ENCODE assay signal across 8 cellular contexts in the genomic region with DNA sequence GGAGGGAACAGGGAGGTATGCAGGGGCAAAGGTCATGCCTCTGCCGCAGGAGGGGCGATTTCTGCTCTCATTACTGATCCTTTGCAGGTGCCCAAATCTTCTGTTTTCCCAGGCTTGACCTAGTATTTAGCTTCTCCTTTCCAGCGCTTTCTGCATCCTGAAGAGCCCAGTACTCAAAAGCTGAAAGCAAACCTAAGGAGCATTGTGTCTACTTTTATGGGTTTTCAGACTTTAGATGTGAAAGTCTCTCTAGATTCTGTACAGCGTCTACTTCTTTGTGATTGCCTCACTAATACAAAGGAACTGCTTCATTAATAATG. TPM values are rescaled to one million over a fixed set of nuclear protein-coding genes. Genes with fewer than 3 reads are reported as not detected.
DNase-seq lines count a peak whose midpoint lies in the region; ATAC-seq, FAIRE-seq and TF ChIP-seq lines count a peak whose summit lies in the region.

No MANE protein-coding gene starts in this region.

- FAIRE-seq in H1 (lab: Jason Lieb, UNC), result no peak

- H4K5ac ChIP-seq in H1 (ENCODE audit: insufficient read length, low read depth, low read length), result no peak overlapping the region

- TF ChIP-seq EP300 in H1 (IDR thresholded peaks at IDR 0.05; ENCODE audit: borderline replicate concordance in 1 of 2, low read depth in 2 of 2, low read length in 2 of 2), result no peak

- no peak overlapping the region for H3K56ac ChIP-seq in H1 (replicated peaks; ENCODE audit: insufficient read length, low read depth, low read length)

- no peaks in the 10 kb centered on the region for H3K9me3 Mint-ChIP-seq in CD4-positive, alpha-beta T cell
- H3K9me3 Mint-ChIP-seq in neural crest cell, result no peaks in the 10 kb centered on the region

- H3K36me3 Mint-ChIP-seq in CD4-positive, alpha-beta T cell (ENCODE audit: low read depth), result peaks cover 25% of the 10 kb centered on the region
- H3K36me3 Mint-ChIP-seq in neural crest cell (ENCODE audit: low read depth), result no peaks in the 10 kb centered on the region

- H2BK5ac ChIP-seq in H1 (ENCODE audit: low read depth, low read length), result peak overlapping the region; percentile 74; the same call in 1 of the 2 replicates

- no peak overlapping the region for H3K18ac ChIP-seq in H1 (ENCODE audit: extremely low read depth, low read length)

- H3K4me1 ChIP-seq in H1 (replicated peaks in 1 of 4; ENCODE audit: control insufficient read depth in 3 of 4, insufficient read depth in 4 of 4, low read length in 3 of 4), result peaks cover 4 to 10% (median 4%) of the 10 kb centered on the region in 4 experiments; a peak in 6 of 7 replicates

- H3K14ac ChIP-seq in H1 (ENCODE audit: insufficient read length), result no peak overlapping the region

- H3K4me2 ChIP-seq in H1 (ENCODE audit: insufficient read depth in 1 of 2, low read depth in 2 of 2, low read length in 2 of 2), result peak overlapping the region; percentile 75 to 81

- peaks cover 5 to 7% of the 10 kb centered on the region in 2 experiments for H4K20me1 ChIP-seq in H1 (replicated peaks in 1 of 2; ENCODE audit: control insufficient read depth in 1 of 2, insufficient read depth in 2 of 2, low read length in 2 of 2)

- H2BK15ac ChIP-seq in H1 (ENCODE audit: low read length), result no peak overlapping the region

- H2BK12ac ChIP-seq in H1 (ENCODE audit: low read depth, low read length), result no peak overlapping the region

- no peak for TF ChIP-seq POLR2A in NB4 (IDR thresholded peaks at IDR 0.05; ENCODE audit: extremely low read depth, insufficient read length)
- no peak for TF ChIP-seq POLR2A in H1 (IDR thresholded peaks at IDR 0.05; ENCODE audit: control extremely low read depth in 1 of 2, low read depth in 2 of 2, low read length in 2 of 2)

- TF ChIP-seq RAD21 in H1 (IDR thresholded peaks at IDR 0.05 in 1 of 2, conservative IDR thresholded peaks at IDR 0.05 in 1 of 2; ENCODE audit: low read depth in 2 of 2, low read length in 2 of 2), result no peak

- H4K91ac ChIP-seq in H1 (replicated peaks; ENCODE audit: insufficient read length, low read length), result no peak overlapping the region

- peaks cover 56% of the 10 kb centered on the region for H3K4me1 Mint-ChIP-seq in CD4-positive, alpha-beta T cell (ENCODE audit: low read depth)
- peaks cover 55% of the 10 kb centered on the region for H3K4me1 Mint-ChIP-seq in neural crest cell

- no peak overlapping the region for H4K8ac ChIP-seq in H1 (ENCODE audit: extremely low read depth, insufficient read depth, low read length)

- no peak overlapping the region for H3K23ac ChIP-seq in H1 (ENCODE audit: insufficient read length)

- CTCF ChIA-PET in CD4-positive, alpha-beta T cell (lab: Charles Lee), result interaction anchor here (0.9 to 9.2 kb wide), 2 partner anchors 14 to 76 kb away, joined by 3 to 79 read pairs; no protein-coding TSS in a partner anchor
- CTCF ChIA-PET in H1 (lab: Charles Lee; ENCODE audit: partially characterized antibody), result interaction anchor here (0.6 to 3.3 kb wide), 8 partner anchors 12 to 1222 kb away, joined by 3 to 19 read pairs (median 5); no protein-coding TSS in a partner anchor

- 13% methylated on average over 4 of the region's 4 CpGs; no CpG with 5 or more reads in 1 of the 2 experiments for WGBS in H1 (ENCODE audit: extremely low coverage in 1 of 2, insufficient coverage in 1 of 2, insufficient read length in 1 of 2, insufficient replicate concordance in 2 of 2, low coverage in 1 of 2, low lambda C conversion rate in 2 of 2, missing lambda C conversion rate in 1 of 2), 2 experiments

- ATAC-seq in CD4-positive, alpha-beta T cell (ENCODE audit: poor library complexity), result no peak
- ATAC-seq in GM18517 (IDR thresholded peaks at IDR 0.05; ENCODE audit: unreplicated experiment) (no peak), GM18868 (IDR thresholded peaks at IDR 0.05; ENCODE audit: unreplicated experiment) (no peak)

- H3K4me3 Mint-ChIP-seq in CD4-positive, alpha-beta T cell, result peak overlapping the region; percentile 96
- H3K4me3 Mint-ChIP-seq in neural crest cell, result peak overlapping the region; percentile 85

- peaks cover 10% of the 10 kb centered on the region for H3K23me2 ChIP-seq in H1 (ENCODE audit: low read depth, low read length)

- H3K4me3 ChIP-seq in NB4 (ENCODE audit: low read depth, low read length) (peak overlapping the region; percentile 96), H1 (ENCODE audit: extremely low read depth in 1 of 4, insufficient read depth in 2 of 4, low read depth in 3 of 4, low read length in 4 of 4) (peak overlapping the region; percentile 86 to 98 (median 92))

- H3K27ac ChIP-seq in CD4-positive, alpha-beta T cell (ENCODE audit: low read depth, low read length), result peak overlapping the region; percentile 84
- H3K27ac ChIP-seq in H1 (ENCODE audit: low read depth, low read length), result 0 out of 2 replicates have a peak overlapping the region, but pooled peaks have one; percentile 43

- peaks cover 0 to 38% of the 10 kb centered on the region in 2 experiments; a peak in 2 of 4 replicates for H3K79me2 ChIP-seq in H1 (ENCODE audit: control insufficient read depth in 1 of 2, insufficient read depth in 2 of 2, low read length in 2 of 2)

- H3K27me3 Mint-ChIP-seq in CD4-positive, alpha-beta T cell, result peaks cover 34% of the 10 kb centered on the region
- peaks cover 23% of the 10 kb centered on the region for H3K27me3 Mint-ChIP-seq in neural crest cell (ENCODE audit: low read depth)

- intact Hi-C loops in CD4-positive, alpha-beta T cell (cut with DNase I, micrococcal nuclease), result loop anchor here (1.0 to 5.0 kb wide), 4 partner anchors 15 to 409 kb away; a partner anchor contains a TSS

- H3K36me3 ChIP-seq in H1 (ENCODE audit: control insufficient read depth in 2 of 4, insufficient read depth in 4 of 4, low read length in 3 of 4), result no peaks in the 10 kb centered on the region

- H3K9me3 ChIP-seq in CD4-positive, alpha-beta T cell (ENCODE audit: control insufficient read depth, low read length), result no peaks in the 10 kb centered on the region
- no peaks in the 10 kb centered on the region for H3K9me3 ChIP-seq in H1 (ENCODE audit: insufficient read depth in 2 of 2, low read depth in 1 of 2, low read length in 1 of 2)

- H3K27me3 ChIP-seq in CD4-positive, alpha-beta T cell (ENCODE audit: control insufficient read depth, insufficient read depth, low read length), result peaks cover 24% of the 10 kb centered on the region
- peaks cover 14 to 26% (median 19%) of the 10 kb centered on the region in 4 experiments for H3K27me3 ChIP-seq in H1 (replicated peaks in 1 of 4; ENCODE audit: control insufficient read depth in 3 of 4, extremely low read depth in 1 of 4, insufficient read depth in 3 of 4, low read length in 3 of 4)

- H2BK120ac ChIP-seq in H1 (replicated peaks; ENCODE audit: low read depth, low read length), result no peak overlapping the region

- H2AK5ac ChIP-seq in H1 (ENCODE audit: low read depth, low read length), result no peak overlapping the region

- peak overlapping the region; percentile 45 to 94 (median 76); a peak in 5 of 7 replicates for H3K9ac ChIP-seq in H1 (replicated peaks in 1 of 4; ENCODE audit: extremely low read depth in 1 of 4, low read depth in 3 of 4, low read length in 3 of 4)

- TF ChIP-seq CTCF in CD4-positive, alpha-beta T cell (IDR thresholded peaks at IDR 0.05), result no peak
- TF ChIP-seq CTCF in NB4 (IDR thresholded peaks at IDR 0.05; ENCODE audit: low read depth, low read length) (no peak), H1 (IDR thresholded peaks at IDR 0.05; ENCODE audit: control extremely low read depth in 1 of 3, insufficient read depth in 1 of 3, low read depth in 1 of 3, low read length in 3 of 3) (no peak), neural crest cell (conservative IDR thresholded peaks at IDR 0.05) (no peak)

- peaks cover 9% of the 10 kb centered on the region for H3K79me1 ChIP-seq in H1 (ENCODE audit: low read depth, low read length)

- H3K4ac ChIP-seq in H1 (replicated peaks; ENCODE audit: insufficient read length, low read depth, low read length), result no peak overlapping the region

- POLR2A ChIA-PET in CD4-positive, alpha-beta T cell (lab: Charles Lee), result interaction anchor here (0.6 to 2.3 kb wide), 13 partner anchors 13 to 947 kb away, joined by 3 to 10 read pairs (median 3); a partner anchor contains a TSS
- POLR2A ChIA-PET in H1 (lab: Charles Lee; ENCODE audit: partially characterized antibody), result interaction anchor here (1.1 to 2.0 kb wide), 3 partner anchors 15 to 215 kb away, joined by 4 to 12 read pairs (median 4); a partner anchor contains a TSS

- H2AFZ ChIP-seq in H1 (ENCODE audit: low read length), result no peak overlapping the region

- DNase-seq in CD4-positive, alpha-beta T cell, result no peak
- DNase-seq in NB4 (ENCODE audit: low read depth), result no peak
- no peak for DNase-seq in H1 (ENCODE audit: low read depth in 1 of 2, low spot score in 2 of 2)
- no peak for DNase-seq in neural crest cell (ENCODE audit: low read depth, low spot score)
- DNase-seq in MV-4-11 (lab: John Stamatoyannopoulos, UW), result no peak
- no peak for DNase-seq in NCI-H2171 (lab: John Stamatoyannopoulos, UW)

- H3K27ac Mint-ChIP-seq in CD4-positive, alpha-beta T cell, result peak overlapping the region; percentile 86
- peak overlapping the region; percentile 91 for H3K27ac Mint-ChIP-seq in neural crest cell (ENCODE audit: unreplicated experiment)

- no peak overlapping the region for H2BK20ac ChIP-seq in H1 (ENCODE audit: low read length)

RNA-seq across cellular contexts. Expression of a gene that starts 0.6 kb away (rescaled TPM):
- 10 to 100 TPM; 28.8 to 30.9 TPM for total RNA-seq in CD4-positive, alpha-beta T cell
- 24.4 and 25.5 TPM in 2 replicates for total RNA-seq in H1 (2021; fragmentation: NEBNext Ultra II Directional; extraction: Animal tissue kit (Norgen Biotek cat#: 25700))
- polyA plus RNA-seq in H1 (2011; rRNA removed), result 11.0 and 16.3 TPM in 2 replicates
- polyA plus RNA-seq in H1 (2011; cell fraction: cytosol; rRNA removed), result 9.0 TPM
- 29.0 TPM for polyA plus RNA-seq in H1 (2011; cell fraction: nucleus; rRNA removed)
- 18.5 to 21.7 TPM (median 19.9 TPM) in 4 replicates for polyA plus RNA-seq in H1 (2012, experiment 1 of 2)
- polyA plus RNA-seq in H1 (2012, experiment 2 of 2), result 8.4 TPM
- polyA plus RNA-seq in H1 (2013, experiment 1 of 2), result 11.0 TPM
- polyA plus RNA-seq in H1 (2013, experiment 2 of 2), result 9.6 TPM
- polyA minus RNA-seq in H1 (2011; rRNA and poly(A)+ RNA removed), result 39.8 and 41.2 TPM in 2 replicates
- polyA minus RNA-seq in H1 (2011; cell fraction: cytosol; rRNA and poly(A)+ RNA removed), result 21.5 TPM
- 26.0 TPM for polyA minus RNA-seq in H1 (2011; cell fraction: nucleus; rRNA and poly(A)+ RNA removed)
- 43.2 and 44.7 TPM in 2 replicates for total RNA-seq in neural crest cell

RNA-seq across cellular contexts. Expression of a gene that starts 4.6 kb away (rescaled TPM):
- not detected for total RNA-seq in CD4-positive, alpha-beta T cell
- total RNA-seq in H1 (2021; fragmentation: NEBNext Ultra II Directional; extraction: Animal tissue kit (Norgen Biotek cat#: 25700)), result 0.41 and 0.54 TPM in 2 replicates
- polyA plus RNA-seq in H1 (2011; rRNA removed), result 0.18 and 0.22 TPM in 2 replicates
- 0.18 TPM for polyA plus RNA-seq in H1 (2011; cell fraction: cytosol; rRNA removed)
- 0.09 TPM for polyA plus RNA-seq in H1 (2011; cell fraction: nucleus; rRNA removed)
- polyA plus RNA-seq in H1 (2012, experiment 1 of 2), result 0.11 to 0.21 TPM (median 0.17 TPM) in 3 of 4 replicates, not detected in the other
- polyA plus RNA-seq in H1 (2012, experiment 2 of 2), result not detected
- 0.24 TPM for polyA plus RNA-seq in H1 (2013, experiment 1 of 2)
- 0.20 TPM for polyA plus RNA-seq in H1 (2013, experiment 2 of 2)
- not detected in 2 replicates for polyA minus RNA-seq in H1 (2011; rRNA and poly(A)+ RNA removed)
- not detected for polyA minus RNA-seq in H1 (2011; cell fraction: cytosol; rRNA and poly(A)+ RNA removed)
- not detected for polyA minus RNA-seq in H1 (2011; cell fraction: nucleus; rRNA and poly(A)+ RNA removed)
- total RNA-seq in neural crest cell, result not detected in 2 replicates

RNA-seq across cellular contexts. Expression of a gene that starts 19.8 kb away (rescaled TPM):
- not detected for total RNA-seq in CD4-positive, alpha-beta T cell
- total RNA-seq in H1 (2021; fragmentation: NEBNext Ultra II Directional; extraction: Animal tissue kit (Norgen Biotek cat#: 25700)), result 0.31 TPM in 1 of 2 replicates, not detected in the other
- polyA plus RNA-seq in H1 (2011; rRNA removed), result 0.19 and 0.27 TPM in 2 replicates
- 0.30 TPM for polyA plus RNA-seq in H1 (2011; cell fraction: cytosol; rRNA removed)
- 0.13 TPM for polyA plus RNA-seq in H1 (2011; cell fraction: nucleus; rRNA removed)
- polyA plus RNA-seq in H1 (2012, experiment 1 of 2), result 0.13 to 0.27 TPM (median 0.19 TPM) in 3 of 4 replicates, not detected in the other
- polyA plus RNA-seq in H1 (2012, experiment 2 of 2), result not detected
- 0.22 TPM for polyA plus RNA-seq in H1 (2013, experiment 1 of 2)
- 0.22 TPM for polyA plus RNA-seq in H1 (2013, experiment 2 of 2)
- 0.32 TPM in 1 of 2 replicates, not detected in the other for polyA minus RNA-seq in H1 (2011; rRNA and poly(A)+ RNA removed)
- not detected for polyA minus RNA-seq in H1 (2011; cell fraction: cytosol; rRNA and poly(A)+ RNA removed)
- polyA minus RNA-seq in H1 (2011; cell fraction: nucleus; rRNA and poly(A)+ RNA removed), result 0.60 TPM
- 0.23 and 0.30 TPM in 2 replicates for total RNA-seq in neural crest cell
